Comparison of ENCODE assay signal across 8 cellular contexts in the genomic region with DNA sequence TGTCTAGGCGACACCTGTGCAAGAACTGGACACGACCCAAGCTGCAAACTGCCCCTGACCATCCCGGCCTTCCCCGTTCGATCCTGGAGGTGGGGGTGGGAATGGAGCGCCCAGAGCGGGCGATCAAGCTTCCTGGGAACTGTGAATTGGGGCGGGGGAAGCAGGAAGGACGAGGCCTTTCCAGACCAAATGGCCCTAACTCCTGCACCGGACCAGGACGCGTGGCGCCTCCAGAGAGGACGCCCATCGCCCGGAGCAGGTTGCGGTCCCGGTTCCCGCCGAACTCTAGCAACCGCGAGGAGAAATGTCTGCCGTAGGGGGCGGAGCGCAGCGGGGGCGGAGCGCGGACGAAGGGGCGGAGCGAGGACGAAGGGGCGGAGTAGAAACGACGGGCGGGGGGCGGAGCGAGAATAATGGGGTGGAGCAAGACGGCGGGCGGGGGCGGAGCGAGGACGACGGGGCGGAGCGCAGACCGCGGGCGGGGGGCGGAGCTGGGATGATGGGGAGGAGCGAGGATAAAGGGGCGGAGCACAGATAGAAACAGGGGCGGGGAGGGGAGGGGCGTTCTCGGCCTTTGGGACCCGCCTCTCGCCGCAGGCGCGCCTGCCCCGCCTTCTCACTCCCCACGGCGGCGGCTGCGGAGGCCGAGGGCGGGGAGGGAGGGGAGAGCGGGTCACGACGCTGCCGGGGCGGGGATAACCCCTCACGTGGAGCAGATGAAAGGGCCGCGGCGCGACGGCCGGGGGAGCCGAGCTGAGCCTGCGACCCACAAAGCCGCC. TPM values are rescaled to one million over a fixed set of nuclear protein-coding genes. Genes with fewer than 3 reads are reported as not detected.
DNase-seq lines count a peak whose midpoint lies in the region; ATAC-seq and TF ChIP-seq lines count a peak whose summit lies in the region.

A gene (plus strand): TSS at position 695 of the 779 bp plus-strand sequence. CDS start 195 bp downstream, outside the sequence.

- DNase-seq in GM10266 (ENCODE audit: extremely low spot score) (peak; percentile 92), NCI-H510A treated with DMSO at 0.1 percent for 48 hours (lab: John Stamatoyannopoulos, UW) (peak; percentile 7), kidney tubule cell (ENCODE audit: low spot score) (peak; percentile 94)
- DNase-seq in activated CD4-positive, alpha-beta T cell treated with anti-CD3 and anti-CD28 coated beads, Interleukin-2, amount 10 ng/mL, durations not matched to agents 24 days and 14 days, result peak; percentile 94
- peak; percentile 85 to 87 for DNase-seq in stimulated activated CD4-positive, alpha-beta T cell treated with anti-CD3 and anti-CD28 coated beads, Interleukin-15, amount 100 ng/mL, for 1 hour (ENCODE audit: low read depth in 1 of 2, low spot score in 1 of 2)

- H3K27ac Mint-ChIP-seq in activated CD4-positive, alpha-beta T cell treated with anti-CD3 and anti-CD28 coated beads, Interleukin-2, amount 10 ng/mL, durations not matched to agents 24 days and 14 days, result peak within 1 kb of the TSS; percentile 66

- H3K27me3 Mint-ChIP-seq in activated CD4-positive, alpha-beta T cell treated with anti-CD3 and anti-CD28 coated beads, Interleukin-2, amount 10 ng/mL, durations not matched to agents 24 days and 14 days, result peaks cover 65% of the 10 kb centered on the region

- H3K4me3 Mint-ChIP-seq in activated CD4-positive, alpha-beta T cell treated with anti-CD3 and anti-CD28 coated beads, Interleukin-2, amount 10 ng/mL, durations not matched to agents 24 days and 14 days, result peak within 1 kb of the TSS; percentile 80

- no peak for TF ChIP-seq CTCF in GM10266 (IDR thresholded peaks at IDR 0.05; ENCODE audit: control insufficient read depth, insufficient read depth, low read depth, missing control alignments)

- no peaks in the 10 kb centered on the region for H3K9me3 Mint-ChIP-seq in activated CD4-positive, alpha-beta T cell treated with anti-CD3 and anti-CD28 coated beads, Interleukin-2, amount 10 ng/mL, durations not matched to agents 24 days and 14 days

- peaks cover 8% of the 10 kb centered on the region for H3K4me1 Mint-ChIP-seq in activated CD4-positive, alpha-beta T cell treated with anti-CD3 and anti-CD28 coated beads, Interleukin-2, amount 10 ng/mL, durations not matched to agents 24 days and 14 days

- intact Hi-C loops in activated CD4-positive, alpha-beta T cell treated with anti-CD3 and anti-CD28 coated beads, Interleukin-2, amount 10 ng/mL, durations not matched to agents 24 days and 14 days (cut with micrococcal nuclease), result loop anchor here (1.0 to 2.0 kb wide), 2 partner anchors 24 to 964 kb away; a partner anchor contains a TSS

- H3K27ac ChIP-seq in cingulate gyrus (ENCODE audit: low read depth, low read length), result peak within 1 kb of the TSS; percentile 47

- ATAC-seq in HG03196 (IDR thresholded peaks at IDR 0.05; ENCODE audit: unreplicated experiment) (peak; percentile 55), HG03565 (IDR thresholded peaks at IDR 0.05; ENCODE audit: unreplicated experiment) (no peak)

- H3K36me3 Mint-ChIP-seq in activated CD4-positive, alpha-beta T cell treated with anti-CD3 and anti-CD28 coated beads, Interleukin-2, amount 10 ng/mL, durations not matched to agents 24 days and 14 days (ENCODE audit: low read depth), result no peaks in the 10 kb centered on the region

RNA-seq across cellular contexts. Expression of the gene that starts here (rescaled TPM):
- 2.0 and 2.3 TPM in 2 replicates for total RNA-seq in activated CD4-positive, alpha-beta T cell treated with anti-CD3 and anti-CD28 coated beads, Interleukin-2, amount 10 ng/mL, durations not matched to agents 24 days and 14 days

Comparison
In these comparisons a context has a peak if more than half of its experiments do, and no peak if none do; other contexts are left out.
1. DNase-seq: peak in every context shown above with its lines; median percentile 94 in activated CD4-positive, alpha-beta T cell treated with anti-CD3 and anti-CD28 coated beads, Interleukin-2, amount 10 ng/mL, durations not matched to agents 24 days and 14 days; 94 in kidney tubule cell; 92 in GM10266; 86 in stimulated activated CD4-positive, alpha-beta T cell treated with anti-CD3 and anti-CD28 coated beads, Interleukin-15, amount 100 ng/mL, for 1 hour; 7 in NCI-H510A treated with DMSO at 0.1 percent for 48 hours.